ENCODE assay signal across 8 cellular contexts in genomic region chrX:47831788-47832187, GRCh38.
DNase-seq lines count a peak whose midpoint lies in the region; ATAC-seq and TF ChIP-seq lines count a peak whose summit lies in the region.

No MANE protein-coding gene starts in this region.

- peak; percentile 41 for DNase-seq in COLO668 (lab: John Stamatoyannopoulos, UW; ENCODE audit: unreplicated experiment)
- peak; percentile 26 for DNase-seq in NOMO-1 treated with DMSO at 0.1 percent for 48 hours (lab: John Stamatoyannopoulos, UW; ENCODE audit: unreplicated experiment)
- peak; percentile 53 for DNase-seq in activated CD8-positive, alpha-beta memory T cell treated with anti-CD3 and anti-CD28 coated beads, Interleukin-2, amount 50 U/mL, for 48 hours
- peak; percentile 35 for DNase-seq in fibroblast of mammary gland (ENCODE audit: low read depth)
- DNase-seq in retinal pigment epithelial cell (ENCODE audit: low read depth), result no peak

- ATAC-seq in HG03354 (IDR thresholded peaks at IDR 0.05; ENCODE audit: poor library complexity, severe bottlenecking, unreplicated experiment), result peak; percentile 39
- ATAC-seq in GM19328 (IDR thresholded peaks at IDR 0.05; ENCODE audit: unreplicated experiment), result no peak
- ATAC-seq in GM21786 (IDR thresholded peaks at IDR 0.05; ENCODE audit: unreplicated experiment), result no peak

- TF ChIP-seq CTCF in fibroblast of mammary gland (conservative IDR thresholded peaks at IDR 0.05; ENCODE audit: control insufficient read depth, insufficient read depth, low read depth, low read length) (peak; percentile 52), retinal pigment epithelial cell (conservative IDR thresholded peaks at IDR 0.05; ENCODE audit: low read depth, low read length) (peak; percentile 75)

- no peak overlapping the region for H3K4me3 ChIP-seq in fibroblast of mammary gland (ENCODE audit: control insufficient read depth, low read depth, low read length)
- no peak overlapping the region for H3K4me3 ChIP-seq in retinal pigment epithelial cell (ENCODE audit: low read length)
